8 cellular contexts compared by ENCODE assay signal in the genomic region with DNA sequence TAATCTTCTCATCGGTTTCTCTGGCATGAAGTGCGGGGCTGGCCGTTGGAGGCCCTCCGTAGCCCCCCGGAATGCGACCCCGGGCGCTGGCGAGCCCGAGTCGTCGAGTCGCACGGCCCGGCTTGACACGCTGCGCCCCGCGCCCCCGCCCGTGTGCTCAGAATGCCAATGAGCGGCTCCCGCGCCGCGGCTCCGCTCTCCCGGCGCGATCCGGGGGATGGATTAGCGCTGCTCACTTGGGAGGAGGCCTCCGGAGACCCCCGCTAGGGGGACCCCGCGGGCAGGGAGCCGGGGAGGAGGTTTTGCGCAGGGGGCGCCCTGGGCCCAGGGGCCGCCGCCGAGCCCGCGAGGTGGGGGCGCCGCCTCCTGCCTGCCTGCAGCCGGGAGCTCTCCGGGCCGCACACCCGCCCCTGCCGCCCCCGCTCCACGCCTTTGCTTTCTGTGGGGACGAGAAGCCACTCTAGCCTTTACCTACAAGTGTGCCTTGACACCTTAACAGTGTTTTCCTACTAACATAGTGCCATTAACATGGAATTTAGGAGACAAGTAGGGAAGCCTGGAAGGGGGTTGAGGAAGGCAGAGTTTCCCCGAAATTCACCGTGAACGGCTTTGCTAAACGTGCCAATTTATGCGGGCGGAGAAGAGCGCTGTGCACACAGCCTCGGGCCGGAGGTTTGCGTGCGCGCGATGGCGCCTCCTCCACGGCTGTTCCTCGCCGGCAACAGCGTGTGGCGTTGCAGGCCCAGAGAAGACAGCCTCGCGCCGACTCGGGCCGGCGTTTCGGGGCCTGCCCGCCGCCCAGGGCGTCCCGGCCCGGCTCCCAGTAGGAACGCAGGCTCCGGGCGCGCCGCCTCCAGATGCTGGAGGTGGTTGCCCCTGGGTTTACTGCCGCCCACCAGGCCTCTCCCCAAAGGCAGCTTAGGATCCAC. TPM values are rescaled to one million over a fixed set of nuclear protein-coding genes. Genes with fewer than 3 reads are reported as not detected.
DNase-seq lines count a peak whose midpoint lies in the region; ATAC-seq, FAIRE-seq and TF ChIP-seq lines count a peak whose summit lies in the region.

No MANE protein-coding gene starts in this region.

- intact Hi-C loops in right lobe of liver (cut with DNase I) (loop anchor here in 1 of 2 donors (5.0 kb wide), 1 partner anchor 807 kb away; no protein-coding TSS in a partner anchor), HepG2 (cut with micrococcal nuclease; ENCODE audit: unreplicated experiment) (no loop called here)

- H4K20me1 ChIP-seq in HepG2 (ENCODE audit: insufficient read depth, low read length), result no peaks in the 10 kb centered on the region

- H3K36me3 ChIP-seq in right lobe of liver (no peaks in the 10 kb centered on the region), HepG2 (replicated peaks in 1 of 2; ENCODE audit: control insufficient read depth in 1 of 2, insufficient read depth in 2 of 2, low read length in 2 of 2) (no peaks in the 10 kb centered on the region), iPS-20b (ENCODE audit: insufficient read depth, low read depth, low read length) (no peaks in the 10 kb centered on the region)

- CTCF ChIA-PET in HepG2 (lab: Yijun Ruan, JAX; ENCODE audit: low intra/inter-chr PET ratio, low total read pairs), result no interaction called here

- FAIRE-seq in HepG2 (lab: Jason Lieb, UNC) (no peak), HTR-8/SVneo (lab: Jason Lieb, UNC) (no peak)

- in situ Hi-C loops in HepG2 (cut with HindIII; ENCODE audit: extremely low pct_ligation_motif_present, low pct_unique_long_range_greater_than_20kb), result loop anchor here (25.0 kb wide), 1 partner anchor 832 kb away; the partner anchor contains the start of gene RNF32

- ATAC-seq in right lobe of liver (no peak), HepG2 (no peak), T-helper 17 cell (peak; percentile 72)

- peaks cover 0 to 6% (median 0%) of the 10 kb centered on the region in 5 experiments for H3K9me3 Mint-ChIP-seq in brain

- TF ChIP-seq CTCF in right lobe of liver (IDR thresholded peaks at IDR 0.05), result peak in 3 of 4 donors; percentile 14 to 39 (median 16)
- TF ChIP-seq CTCF in HepG2 (CRISPR knock-in tag; IDR thresholded peaks at IDR 0.05), result no peak
- TF ChIP-seq CTCF in brain (conservative IDR thresholded peaks at IDR 0.05), result peak; percentile 73 to 82

- H3K4me1 ChIP-seq in right lobe of liver (peaks cover 0 to 19% (median 2%) of the 10 kb centered on the region in 4 donors), HepG2 (ENCODE audit: insufficient read depth, low read length) (peaks cover 31% of the 10 kb centered on the region), iPS-20b (ENCODE audit: insufficient read depth, low read length) (peaks cover 11% of the 10 kb centered on the region)

- 31% methylated on average over 4 of the region's 91 CpGs for WGBS in right lobe of liver (ENCODE audit: insufficient coverage, low coverage, low lambda C conversion rate, missing lambda C conversion rate)
- 98% methylated on average over 66 of the region's 91 CpGs for WGBS in HepG2 (ENCODE audit: low lambda C conversion rate)

- H3K27ac ChIP-seq in right lobe of liver (no peak overlapping the region), HepG2 (ENCODE audit: extremely low read length, insufficient read depth, low read length) (no peak overlapping the region), iPS-20b (ENCODE audit: low read length) (no peak overlapping the region)

- TF ChIP-seq POLR2A in right lobe of liver (IDR thresholded peaks at IDR 0.05), result no peak
- TF ChIP-seq POLR2A in HepG2 (IDR thresholded peaks at IDR 0.05; ENCODE audit: insufficient read depth in 1 of 2, low read depth in 2 of 2, low read length in 2 of 2), result no peak

- no TSS peak for BruUV-seq in HepG2 (replicated peaks; lab: Mats Ljungman, UMichigan)

- TF ChIP-seq EP300 in HepG2 (IDR thresholded peaks at IDR 0.05; ENCODE audit: low read depth in 2 of 2, low read length in 2 of 2) (no peak), HepG2 (CRISPR knock-in tag; IDR thresholded peaks at IDR 0.05; ENCODE audit: borderline replicate concordance) (no peak)

- H3K79me2 ChIP-seq in HepG2 (ENCODE audit: insufficient read depth, low read length), result no peaks in the 10 kb centered on the region

- peak in 1 of 3 donors; percentile 56 for DNase-seq in right lobe of liver
- DNase-seq in HepG2 (ENCODE audit: low spot score), result no peak
- DNase-seq in HTR-8/SVneo (ENCODE audit: insufficient read length, low spot score), result peak; percentile 62
- peak in 1 of 3 donors; percentile 29 for DNase-seq in T-helper 17 cell
- peak; percentile 19 to 39 for DNase-seq in stimulated activated CD4-positive, alpha-beta T cell treated with anti-CD3 and anti-CD28 coated beads, Interleukin-15, amount 100 ng/mL, for 48 hours (ENCODE audit: low read depth in 2 of 2)
- DNase-seq in HuH-7 (ENCODE audit: low spot score), result no peak

- H3K4me3 ChIP-seq in right lobe of liver (peak overlapping the region in 1 of 3 donors; percentile 9), HepG2 (replicated peaks in 1 of 3; ENCODE audit: insufficient read depth in 1 of 3, low read depth in 2 of 3, low read length in 3 of 3) (no peak overlapping the region), iPS-20b (ENCODE audit: low read length) (peak overlapping the region; percentile 39; the same call in 1 of the 2 replicates)

- H3K4me2 ChIP-seq in HepG2 (ENCODE audit: low read depth, low read length), result no peak overlapping the region

- TF ChIP-seq RAD21 in HepG2 (CRISPR knock-in tag; IDR thresholded peaks at IDR 0.05), result no peak

- no peaks in the 10 kb centered on the region for H3K36me3 Mint-ChIP-seq in T-helper 17 cell (ENCODE audit: low read depth)
- no peaks in the 10 kb centered on the region for H3K36me3 Mint-ChIP-seq in brain

- POLR2A ChIA-PET in HepG2 (lab: Yijun Ruan, JAX), result no interaction called here

- H3K27me3 ChIP-seq in right lobe of liver (no peaks in the 10 kb centered on the region), HepG2 (ENCODE audit: control insufficient read depth in 1 of 2, insufficient read depth in 2 of 2, low read length in 2 of 2) (peaks cover 0 to 4% of the 10 kb centered on the region in 2 experiments; a peak in 2 of 5 replicates), iPS-20b (ENCODE audit: insufficient read depth, low read length) (peaks cover 100% of the 10 kb centered on the region)

- H3K27me3 Mint-ChIP-seq in T-helper 17 cell, result peaks cover 48% of the 10 kb centered on the region
- peaks cover 92% of the 10 kb centered on the region for H3K27me3 Mint-ChIP-seq in brain

- H3K9ac ChIP-seq in HepG2 (ENCODE audit: insufficient read depth, low read depth, low read length) (no peak overlapping the region), iPS-20b (ENCODE audit: low read depth, low read length) (no peak overlapping the region)

- no peaks in the 10 kb centered on the region for H3K9me3 ChIP-seq in right lobe of liver
- no peaks in the 10 kb centered on the region for H3K9me3 ChIP-seq in HepG2 (ENCODE audit: low read length)
- H3K9me3 ChIP-seq in T-helper 17 cell (ENCODE audit: control insufficient read depth, low read length, poor library complexity, severe bottlenecking), result no peaks in the 10 kb centered on the region
- H3K9me3 ChIP-seq in iPS-20b (ENCODE audit: insufficient read depth, low read depth, low read length), result no peaks in the 10 kb centered on the region

- H3K4me3 Mint-ChIP-seq in T-helper 17 cell (peak overlapping the region; percentile 75), brain (peak overlapping the region; percentile 83 to 88 (median 87))

- H3K4me1 Mint-ChIP-seq in T-helper 17 cell, result peaks cover 6% of the 10 kb centered on the region
- H3K4me1 Mint-ChIP-seq in brain, result peaks cover 35% of the 10 kb centered on the region

- no peak overlapping the region for H2AFZ ChIP-seq in HepG2 (ENCODE audit: low read length)

- H3K27ac Mint-ChIP-seq in T-helper 17 cell (no peak overlapping the region), brain (peak overlapping the region in 1 of 5 experiments; percentile 46)

RNA-seq across cellular contexts. Expression of gene SHH, which starts 7.1 kb away (rescaled TPM):
- 10 to 100 TPM in 4 of 6 experiments, 1 to 10 TPM in 2; 6.8 to 18.6 (median 12.4) TPM for total RNA-seq in right lobe of liver
- total RNA-seq in HepG2 (2016; rRNA removed; fragmentation: Illumina TruSeq; extraction: Trizol), result 1.7 and 1.9 TPM in 2 replicates
- total RNA-seq in HepG2 (2016; cell fraction: cytosol; rRNA removed; fragmentation: Illumina TruSeq; extraction: Trizol; ENCODE audit: low read depth), result 0.10 and 0.53 TPM in 2 replicates
- total RNA-seq in HepG2 (2016; cell fraction: insoluble cytoplasmic fraction; rRNA removed; fragmentation: Illumina TruSeq; extraction: Trizol), result 1.3 and 2.2 TPM in 2 replicates
- 0.80 and 1.6 TPM in 2 replicates for total RNA-seq in HepG2 (2016; cell fraction: membrane; rRNA removed; fragmentation: Illumina TruSeq; extraction: Trizol)
- total RNA-seq in HepG2 (2016; cell fraction: nucleus; rRNA removed; fragmentation: Illumina TruSeq; extraction: Trizol), result 1.3 TPM in 2 replicates
- 3.4 and 4.9 TPM in 2 replicates for polyA plus RNA-seq in HepG2 (2011; rRNA removed)
- 1.9 and 3.3 TPM in 2 replicates for polyA plus RNA-seq in HepG2 (2011; cell fraction: cytosol; rRNA removed)
- 12.2 and 16.4 TPM in 2 replicates for polyA plus RNA-seq in HepG2 (2011; cell fraction: nucleus; rRNA removed)
- 3.5 and 6.3 TPM in 2 replicates for polyA plus RNA-seq in HepG2 (2012)
- 0.17 TPM in 2 replicates for polyA plus RNA-seq in HepG2 (2016; cell fraction: cytosol; fragmentation: Illumina TruSeq; extraction: Trizol; ENCODE audit: low read depth)
- 1.8 and 2.1 TPM in 2 replicates for polyA plus RNA-seq in HepG2 (2016; cell fraction: insoluble cytoplasmic fraction; fragmentation: Illumina TruSeq; extraction: Trizol; ENCODE audit: low read depth)
- 0.12 and 0.47 TPM in 2 replicates for polyA plus RNA-seq in HepG2 (2016; cell fraction: membrane; fragmentation: Illumina TruSeq; extraction: Trizol; ENCODE audit: low read depth)
- polyA plus RNA-seq in HepG2 (2016; cell fraction: nucleus; fragmentation: Illumina TruSeq; extraction: Trizol; ENCODE audit: insufficient read depth, low read depth), result 3.9 and 4.1 TPM in 2 replicates
- polyA minus RNA-seq in HepG2 (2011; rRNA and poly(A)+ RNA removed; ENCODE audit: low replicate concordance), result 9.0 TPM in 1 of 2 replicates, not detected in the other
- polyA minus RNA-seq in HepG2 (2011; cell fraction: cytosol; rRNA and poly(A)+ RNA removed), result 4.0 and 5.5 TPM in 2 replicates
- 4.5 and 5.2 TPM in 2 replicates for polyA minus RNA-seq in HepG2 (2011; cell fraction: nucleus; rRNA and poly(A)+ RNA removed)
- not detected for total RNA-seq in T-helper 17 cell
- 0.15 TPM for polyA plus RNA-seq in brain (ENCODE audit: insufficient read depth, low read depth, low replicate concordance)

Comparison
In these comparisons a context has a peak if more than half of its experiments do, and no peak if none do; other contexts are left out.
1. DNase-seq: peak in HTR-8/SVneo (single experiment) and stimulated activated CD4-positive, alpha-beta T cell treated with anti-CD3 and anti-CD28 coated beads, Interleukin-15, amount 100 ng/mL, for 48 hours (2 of 2); none in HepG2 (single experiment) and HuH-7 (single experiment).